8 cellular contexts compared by ENCODE assay signal in the genomic region with DNA sequence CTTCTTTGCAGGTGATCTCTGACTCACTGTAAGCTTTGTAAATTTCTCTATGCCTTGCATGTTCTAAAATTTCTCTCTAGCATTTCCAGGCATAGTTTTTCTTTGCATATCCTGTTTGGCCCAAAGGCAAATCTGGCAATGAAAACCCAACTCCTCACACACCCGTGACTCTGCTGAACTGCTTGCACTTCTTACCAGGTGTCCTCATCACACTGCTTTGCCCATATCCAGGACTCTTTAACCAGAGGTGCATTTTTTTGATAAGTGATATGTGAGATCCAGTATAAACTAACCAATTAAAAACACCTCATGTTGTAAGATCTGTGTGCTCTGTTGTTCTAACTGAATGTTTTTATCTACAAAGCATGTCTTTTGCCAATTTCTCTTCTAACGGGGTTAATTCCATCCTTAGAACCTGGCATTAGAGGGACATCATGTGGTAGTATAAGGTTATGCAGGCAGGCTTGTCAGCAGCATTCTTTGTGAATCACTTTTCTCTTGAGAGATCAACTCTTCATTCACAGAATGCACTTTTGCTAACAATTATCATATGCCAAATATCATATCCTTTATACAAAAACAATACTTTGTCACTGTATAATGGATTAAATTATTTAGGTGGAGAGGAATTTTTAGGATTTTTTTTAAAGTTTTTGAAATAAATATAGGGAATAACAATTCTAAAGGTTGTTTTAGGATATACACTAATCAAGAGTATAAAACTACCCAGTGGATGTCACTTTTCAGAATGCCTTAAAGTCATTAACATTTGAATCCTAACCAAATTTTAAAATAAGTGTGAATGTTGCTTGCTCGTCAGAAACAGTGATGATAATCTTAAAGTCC. TPM values are rescaled to one million over a fixed set of nuclear protein-coding genes. Genes with fewer than 3 reads are reported as not detected.
DNase-seq lines count a peak whose midpoint lies in the region; ATAC-seq, FAIRE-seq and TF ChIP-seq lines count a peak whose summit lies in the region.

No MANE protein-coding gene starts in this region.

- DNase-seq in NCI-H82 treated with DMSO at 0.1 percent for 48 hours (lab: John Stamatoyannopoulos, UW; ENCODE audit: unreplicated experiment) (peak; percentile 17), colonic mucosa (no peak), mesenchymal stem cell (peak; percentile 59)
- DNase-seq in T-helper 2 cell treated with Interferon-gamma antibody and Interleukin-4, amounts not matched to agents 5 μg/mL and 100 μg/mL, for 36 hours (ENCODE audit: low spot score), result no peak
- no peak for DNase-seq in effector memory CD4-positive, alpha-beta T cell

- H2BK120ac ChIP-seq in mesenchymal stem cell (ENCODE audit: low read depth, low read length), result no peak overlapping the region

- H2BK12ac ChIP-seq in mesenchymal stem cell (ENCODE audit: low read length in 2 of 2), result no peak overlapping the region

- TF ChIP-seq CTCF in colonic mucosa (IDR thresholded peaks at IDR 0.05), result peak; percentile 57

- ATAC-seq in GM21360 (IDR thresholded peaks at IDR 0.05; ENCODE audit: unreplicated experiment), result peak; percentile 89
- peak; percentile 77 for ATAC-seq in HG03457 (IDR thresholded peaks at IDR 0.05; ENCODE audit: unreplicated experiment)

- no peak overlapping the region for H2BK15ac ChIP-seq in mesenchymal stem cell (ENCODE audit: low read depth, poor library complexity, severe bottlenecking)

- H3K4me3 ChIP-seq in colonic mucosa (no peak overlapping the region), mesenchymal stem cell (ENCODE audit: insufficient read depth in 1 of 2, low read depth in 1 of 2, low read length in 2 of 2) (no peak overlapping the region)
- no peak overlapping the region for H3K4me3 ChIP-seq in effector memory CD4-positive, alpha-beta T cell (ENCODE audit: insufficient read depth, low read depth, low read length, poor library complexity, severe bottlenecking)

- no peak overlapping the region for H3K14ac ChIP-seq in mesenchymal stem cell (ENCODE audit: low read length in 2 of 2)

- H2AK5ac ChIP-seq in mesenchymal stem cell (ENCODE audit: low read length, severe bottlenecking), result no peak overlapping the region

- no peak overlapping the region for H3K9ac ChIP-seq in colonic mucosa (ENCODE audit: low read depth in 2 of 2, low read length in 2 of 2)
- peak overlapping the region; percentile 61 for H3K9ac ChIP-seq in mesenchymal stem cell (ENCODE audit: low read length)

- H3K4ac ChIP-seq in mesenchymal stem cell (ENCODE audit: low read depth in 1 of 2, low read length in 2 of 2), result no peak overlapping the region

- no peaks in the 10 kb centered on the region for H3K9me3 ChIP-seq in colonic mucosa
- no peaks in the 10 kb centered on the region for H3K9me3 ChIP-seq in mesenchymal stem cell (ENCODE audit: control insufficient read depth, low read length)
- no peaks in the 10 kb centered on the region for H3K9me3 ChIP-seq in effector memory CD4-positive, alpha-beta T cell (ENCODE audit: control insufficient read depth, low read length)

- peak; percentile 85 for FAIRE-seq in G401.6 (lab: Jason Lieb, UNC)

- no peaks in the 10 kb centered on the region for H3K9me3 Mint-ChIP-seq in T-helper 2 cell treated with Interferon-gamma antibody and Interleukin-4, amounts not matched to agents 5 μg/mL and 100 μg/mL, for 36 hours

- no peak overlapping the region for H3K27ac Mint-ChIP-seq in T-helper 2 cell treated with Interferon-gamma antibody and Interleukin-4, amounts not matched to agents 5 μg/mL and 100 μg/mL, for 36 hours

- no peak overlapping the region for H2AFZ ChIP-seq in mesenchymal stem cell (ENCODE audit: low read depth, low read length)

- WGBS in mesenchymal stem cell, result 90% methylated on average over 2 of the region's 3 CpGs

- no peaks in the 10 kb centered on the region for H3K36me3 Mint-ChIP-seq in T-helper 2 cell treated with Interferon-gamma antibody and Interleukin-4, amounts not matched to agents 5 μg/mL and 100 μg/mL, for 36 hours (ENCODE audit: low read depth)

- H3K27ac ChIP-seq in colonic mucosa (no peak overlapping the region), mesenchymal stem cell (ENCODE audit: low read length, poor library complexity, severe bottlenecking) (no peak overlapping the region)
- no peak overlapping the region for H3K27ac ChIP-seq in effector memory CD4-positive, alpha-beta T cell (ENCODE audit: insufficient read depth, low read length, poor library complexity, severe bottlenecking)

- no peak overlapping the region for H2BK5ac ChIP-seq in mesenchymal stem cell (ENCODE audit: low read depth, low read length, poor library complexity, severe bottlenecking)

- no peak overlapping the region for H3K23ac ChIP-seq in mesenchymal stem cell (ENCODE audit: low read length in 2 of 2)

- H3K79me1 ChIP-seq in mesenchymal stem cell (replicated peaks; ENCODE audit: low read length, poor library complexity, severe bottlenecking), result no peaks in the 10 kb centered on the region

- no peak overlapping the region for H3K18ac ChIP-seq in mesenchymal stem cell (ENCODE audit: low read depth in 1 of 2, low read length in 2 of 2)

- H3K27me3 ChIP-seq in colonic mucosa, result no peaks in the 10 kb centered on the region
- H3K27me3 ChIP-seq in mesenchymal stem cell (ENCODE audit: control insufficient read depth in 1 of 2, insufficient read depth in 1 of 2, low read length in 2 of 2), result no peaks in the 10 kb centered on the region
- H3K27me3 ChIP-seq in effector memory CD4-positive, alpha-beta T cell (replicated peaks; ENCODE audit: control insufficient read depth, insufficient read depth, low read length, poor library complexity, severe bottlenecking), result no peaks in the 10 kb centered on the region

- intact Hi-C loops in colonic mucosa (cut with DNase I), result loop anchor here (5.0 kb wide), 1 partner anchor 1518 kb away; no protein-coding TSS in a partner anchor

- no peak overlapping the region for H3K4me2 ChIP-seq in mesenchymal stem cell (ENCODE audit: low read length, poor library complexity, severe bottlenecking)

- no peaks in the 10 kb centered on the region for H3K4me1 Mint-ChIP-seq in T-helper 2 cell treated with Interferon-gamma antibody and Interleukin-4, amounts not matched to agents 5 μg/mL and 100 μg/mL, for 36 hours (ENCODE audit: low read depth)

- H3K36me3 ChIP-seq in colonic mucosa, result no peaks in the 10 kb centered on the region
- no peaks in the 10 kb centered on the region for H3K36me3 ChIP-seq in mesenchymal stem cell (ENCODE audit: control insufficient read depth in 1 of 2, insufficient read depth in 2 of 2, low read depth in 1 of 2, low read length in 2 of 2)
- no peaks in the 10 kb centered on the region for H3K36me3 ChIP-seq in effector memory CD4-positive, alpha-beta T cell (ENCODE audit: control insufficient read depth, insufficient read depth, low read length)

- no peak overlapping the region for H4K8ac ChIP-seq in mesenchymal stem cell (ENCODE audit: low read length)

- no peak overlapping the region for H4K91ac ChIP-seq in mesenchymal stem cell (ENCODE audit: low read length)

- no peaks in the 10 kb centered on the region for H3K27me3 Mint-ChIP-seq in T-helper 2 cell treated with Interferon-gamma antibody and Interleukin-4, amounts not matched to agents 5 μg/mL and 100 μg/mL, for 36 hours (ENCODE audit: low read depth)

- no peak overlapping the region for H3K4me3 Mint-ChIP-seq in T-helper 2 cell treated with Interferon-gamma antibody and Interleukin-4, amounts not matched to agents 5 μg/mL and 100 μg/mL, for 36 hours

- no peaks in the 10 kb centered on the region for H3K4me1 ChIP-seq in colonic mucosa
- no peaks in the 10 kb centered on the region for H3K4me1 ChIP-seq in mesenchymal stem cell (ENCODE audit: control insufficient read depth, insufficient read depth, low read depth, low read length)
- no peaks in the 10 kb centered on the region for H3K4me1 ChIP-seq in effector memory CD4-positive, alpha-beta T cell (ENCODE audit: control insufficient read depth, insufficient read depth, low read length, poor library complexity, severe bottlenecking)

RNA-seq across cellular contexts. Expression of a gene that starts 20.8 kb away (rescaled TPM):
- 10 to 100 TPM; 24.4 to 25.9 TPM for total RNA-seq in colonic mucosa
- 52.3 TPM for polyA plus RNA-seq in mesenchymal stem cell (2013, experiment 1 of 2)
- polyA plus RNA-seq in mesenchymal stem cell (2013, experiment 2 of 2), result 54.8 TPM

Comparison
In these comparisons a context has a peak if more than half of its experiments do, and no peak if none do; other contexts are left out.
1. DNase-seq: peak in NCI-H82 treated with DMSO at 0.1 percent for 48 hours (single experiment) and mesenchymal stem cell (single experiment); none in colonic mucosa (single experiment), T-helper 2 cell treated with Interferon-gamma antibody and Interleukin-4, amounts not matched to agents 5 μg/mL and 100 μg/mL, for 36 hours (single experiment) and effector memory CD4-positive, alpha-beta T cell (0 of 3).